In the genomic region with DNA sequence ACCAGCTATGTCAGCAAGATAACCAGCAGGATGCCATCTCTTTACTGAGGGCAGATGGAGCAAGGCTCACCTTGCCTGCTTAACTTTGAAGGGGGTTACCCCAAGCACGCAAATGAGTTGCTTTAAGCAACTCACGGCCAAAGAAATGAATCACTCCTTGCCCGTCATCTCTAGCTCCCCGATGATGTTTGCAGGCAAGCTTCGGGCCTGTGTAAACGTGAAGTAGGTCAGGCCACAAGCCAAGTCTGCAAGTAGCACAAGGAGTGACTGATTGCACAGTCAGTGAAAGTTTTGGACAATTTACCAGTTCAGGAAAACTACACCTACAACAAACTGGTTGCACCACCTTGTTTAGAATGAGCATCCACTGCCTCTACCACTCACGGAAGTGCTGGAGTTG, we compare ENCODE assay signal across 13 cellular contexts.
A peak's percentile ranks its signal among the peaks of the same experiment; 100 is the strongest.
DNase-seq lines count a peak whose midpoint lies in the region; ATAC-seq and TF ChIP-seq lines count a peak whose summit lies in the region.
"Had no signal": no experiment of that assay in that cellular context is flagged by ENCODE, and none has a peak within 500 bp of the region (broad histone marks: within the 10 kb centered on the region; RNA-seq: fewer than 3 reads in every experiment).

No MANE protein-coding gene starts in this region.

- no peaks in the 10 kb centered on the region for H3K4me1 ChIP-seq in endodermal cell (ENCODE audit: control insufficient read depth, insufficient read depth, low read length)
- H3K4me1 ChIP-seq: body of pancreas had no signal

- no peak overlapping the region for H3K27ac Mint-ChIP-seq in endodermal cell
- H3K27ac Mint-ChIP-seq: activated CD4-positive, alpha-beta T cell treated with anti-CD3 and anti-CD28 coated beads for 36 hours had no signal

- peaks cover 7% of the 10 kb centered on the region for H3K4me1 Mint-ChIP-seq in endodermal cell
- H3K4me1 Mint-ChIP-seq: activated CD4-positive, alpha-beta T cell treated with anti-CD3 and anti-CD28 coated beads for 36 hours had no signal

- DNase-seq in T1000 (lab: John Stamatoyannopoulos, UW) (peak; percentile 100), fibroblast of gingiva (ENCODE audit: low read depth) (peak; percentile 36), skeletal muscle cell (ENCODE audit: low read depth) (peak; percentile 75), HK-2 (ENCODE audit: unreplicated experiment) (no peak), NCI-H187 treated with DMSO at 0.1 percent for 48 hours (lab: John Stamatoyannopoulos, UW) (no peak), endodermal cell (no peak)
- DNase-seq: activated CD4-positive, alpha-beta T cell treated with anti-CD3 and anti-CD28 coated beads for 36 hours; GF-D8; NCI-H187; stimulated activated CD4-positive, alpha-beta T cell treated with anti-CD3 and anti-CD28 coated beads, Interleukin-1b, Interleukin-23, amount 100 ng/mL, for 48 hours had no signal

- no peak overlapping the region for H3K4me3 Mint-ChIP-seq in endodermal cell
- H3K4me3 Mint-ChIP-seq: activated CD4-positive, alpha-beta T cell treated with anti-CD3 and anti-CD28 coated beads for 36 hours had no signal

- H3K9me3 Mint-ChIP-seq in endodermal cell = no peaks in the 10 kb centered on the region

- ATAC-seq in GM18867 (IDR thresholded peaks at IDR 0.05; ENCODE audit: unreplicated experiment) (peak; percentile 63), HG02870 (IDR thresholded peaks at IDR 0.05; ENCODE audit: unreplicated experiment) (no peak)
- ATAC-seq: activated CD4-positive, alpha-beta T cell treated with anti-CD3 and anti-CD28 coated beads for 36 hours; body of pancreas had no signal

- no peak overlapping the region for H3K27ac ChIP-seq in endodermal cell (ENCODE audit: low read depth, low read length)
- H3K27ac ChIP-seq: body of pancreas had no signal

- 67 to 82% methylated on average over 6 to 7 of the region's 7 CpGs for WGBS in endodermal cell (ENCODE audit: insufficient coverage in 1 of 2, insufficient read length in 1 of 2), 2 experiments

- H3K27me3 Mint-ChIP-seq in endodermal cell (ENCODE audit: insufficient read depth) = peaks cover 38% of the 10 kb centered on the region

- no peaks in the 10 kb centered on the region for H3K9me3 ChIP-seq in endodermal cell (ENCODE audit: control insufficient read depth, low read length)
- H3K9me3 ChIP-seq: body of pancreas had no signal

- H3K27me3 ChIP-seq in endodermal cell (ENCODE audit: control insufficient read depth, insufficient read depth, low read length, poor library complexity, severe bottlenecking) = peaks cover 23% of the 10 kb centered on the region
- H3K27me3 ChIP-seq: body of pancreas had no signal

- H3K4me3 ChIP-seq in skeletal muscle cell (ENCODE audit: low read depth, low read length) = no peak overlapping the region
- H3K4me3 ChIP-seq in endodermal cell (ENCODE audit: low read length) = no peak overlapping the region
- H3K4me3 ChIP-seq: body of pancreas had no signal

- H3K9ac ChIP-seq in endodermal cell (ENCODE audit: extremely low read depth, low read length, poor library complexity, severe bottlenecking) = no peak overlapping the region

- no peaks in the 10 kb centered on the region for H3K36me3 ChIP-seq in endodermal cell (ENCODE audit: control insufficient read depth, insufficient read depth, low read length)

- no peak for TF ChIP-seq CTCF in endodermal cell (conservative IDR thresholded peaks at IDR 0.05)

- H3K36me3 Mint-ChIP-seq in endodermal cell (ENCODE audit: low read depth) = no peaks in the 10 kb centered on the region

Comparison
In these comparisons a context has a peak if more than half of its experiments do, and no peak if none do; other contexts are left out.
1. DNase-seq: peak in T1000 (single experiment), fibroblast of gingiva (single experiment) and skeletal muscle cell (single experiment); none in HK-2 (single experiment), NCI-H187 treated with DMSO at 0.1 percent for 48 hours (single experiment) and endodermal cell (single experiment).